Comparison of ENCODE assay signal across 10 cellular contexts in the genomic region with DNA sequence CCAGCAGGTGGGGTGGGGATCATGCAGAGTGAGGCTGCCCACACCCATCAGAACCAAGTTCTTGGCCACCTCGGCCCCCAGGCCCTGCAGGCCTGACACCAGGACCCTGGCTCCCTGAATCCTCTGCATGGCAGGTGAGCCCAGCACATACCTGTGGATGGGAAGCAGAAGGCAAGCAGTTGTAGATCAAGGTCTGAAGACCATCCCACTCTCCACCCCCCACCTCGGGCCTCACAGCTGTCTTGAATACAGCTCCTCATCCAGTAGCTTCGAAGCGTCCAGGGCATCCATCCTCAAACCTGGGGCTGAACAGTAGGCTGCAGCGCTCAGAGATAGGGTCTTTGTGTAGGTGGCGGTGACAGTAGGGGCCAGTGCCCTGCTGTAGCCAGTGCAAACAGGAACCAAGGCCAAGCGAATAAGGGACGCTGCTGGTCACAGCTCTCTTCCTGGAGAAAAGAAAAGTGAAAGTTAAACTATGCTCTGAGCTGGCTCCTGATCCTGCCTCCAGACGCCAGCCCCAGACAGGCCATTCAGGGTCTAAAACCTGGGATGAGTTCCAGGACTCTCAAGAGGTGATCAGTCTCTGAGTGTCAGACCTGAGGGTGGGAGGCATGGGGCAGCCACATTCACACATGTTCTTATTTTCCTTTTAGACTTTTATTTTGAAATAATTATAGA. TPM values are rescaled to one million over a fixed set of nuclear protein-coding genes. Genes with fewer than 3 reads are reported as not detected.
DNase-seq lines count a peak whose midpoint lies in the region; ATAC-seq, FAIRE-seq and TF ChIP-seq lines count a peak whose summit lies in the region.
"Had no signal": no experiment of that assay in that cellular context is flagged by ENCODE, and none has a peak within 500 bp of the region (broad histone marks: within the 10 kb centered on the region; RNA-seq: fewer than 3 reads in every experiment).

A gene with protein sequence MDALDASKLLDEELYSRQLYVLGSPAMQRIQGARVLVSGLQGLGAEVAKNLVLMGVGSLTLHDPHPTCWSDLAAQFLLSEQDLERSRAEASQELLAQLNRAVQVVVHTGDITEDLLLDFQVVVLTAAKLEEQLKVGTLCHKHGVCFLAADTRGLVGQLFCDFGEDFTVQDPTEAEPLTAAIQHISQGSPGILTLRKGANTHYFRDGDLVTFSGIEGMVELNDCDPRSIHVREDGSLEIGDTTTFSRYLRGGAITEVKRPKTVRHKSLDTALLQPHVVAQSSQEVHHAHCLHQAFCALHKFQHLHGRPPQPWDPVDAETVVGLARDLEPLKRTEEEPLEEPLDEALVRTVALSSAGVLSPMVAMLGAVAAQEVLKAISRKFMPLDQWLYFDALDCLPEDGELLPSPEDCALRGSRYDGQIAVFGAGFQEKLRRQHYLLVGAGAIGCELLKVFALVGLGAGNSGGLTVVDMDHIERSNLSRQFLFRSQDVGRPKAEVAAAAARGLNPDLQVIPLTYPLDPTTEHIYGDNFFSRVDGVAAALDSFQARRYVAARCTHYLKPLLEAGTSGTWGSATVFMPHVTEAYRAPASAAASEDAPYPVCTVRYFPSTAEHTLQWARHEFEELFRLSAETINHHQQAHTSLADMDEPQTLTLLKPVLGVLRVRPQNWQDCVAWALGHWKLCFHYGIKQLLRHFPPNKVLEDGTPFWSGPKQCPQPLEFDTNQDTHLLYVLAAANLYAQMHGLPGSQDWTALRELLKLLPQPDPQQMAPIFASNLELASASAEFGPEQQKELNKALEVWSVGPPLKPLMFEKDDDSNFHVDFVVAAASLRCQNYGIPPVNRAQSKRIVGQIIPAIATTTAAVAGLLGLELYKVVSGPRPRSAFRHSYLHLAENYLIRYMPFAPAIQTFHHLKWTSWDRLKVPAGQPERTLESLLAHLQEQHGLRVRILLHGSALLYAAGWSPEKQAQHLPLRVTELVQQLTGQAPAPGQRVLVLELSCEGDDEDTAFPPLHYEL (minus strand): TSS at position 457 of the 678 bp plus-strand sequence. CDS start 166 bp downstream, at position 291.

- H3K23ac ChIP-seq in H1 (ENCODE audit: insufficient read length) = no peak within 1 kb of the TSS

- H3K4me3 ChIP-seq in H1 (ENCODE audit: extremely low read depth in 1 of 4, insufficient read depth in 2 of 4, low read depth in 3 of 4, low read length in 4 of 4) (no peak within 1 kb of the TSS), mucosa of stomach (ENCODE audit: low read length) (peak within 1 kb of the TSS; percentile 73), urinary bladder (ENCODE audit: low read depth, low read length) (peak within 1 kb of the TSS; percentile 57)

- CTCF ChIA-PET in H1 (lab: Charles Lee; ENCODE audit: partially characterized antibody) = interaction anchor here (0.9 to 17.0 kb wide), 6 partner anchors 7 to 112 kb away, joined by 3 to 266 read pairs (median 10); a partner anchor contains a TSS

- H3K4me2 ChIP-seq in H1 (ENCODE audit: insufficient read depth in 1 of 2, low read depth in 2 of 2, low read length in 2 of 2) = no peak within 1 kb of the TSS

- TF ChIP-seq POLR2A in H1 (IDR thresholded peaks at IDR 0.05; ENCODE audit: control extremely low read depth in 1 of 2, low read depth in 2 of 2, low read length in 2 of 2) = no peak

- H4K8ac ChIP-seq in H1 (ENCODE audit: extremely low read depth, insufficient read depth, low read length) = peak within 1 kb of the TSS; percentile 29; the same call in 1 of the 2 replicates

- H3K18ac ChIP-seq in H1 (ENCODE audit: extremely low read depth, low read length) = no peak within 1 kb of the TSS

- no peak within 1 kb of the TSS for H2BK120ac ChIP-seq in H1 (replicated peaks; ENCODE audit: low read depth, low read length)

- no peak for FAIRE-seq in H1 (lab: Jason Lieb, UNC)
- FAIRE-seq: frontal cortex had no signal

- H3K14ac ChIP-seq in H1 (ENCODE audit: insufficient read length) = no peak within 1 kb of the TSS

- no peak within 1 kb of the TSS for H2AK5ac ChIP-seq in H1 (ENCODE audit: low read depth, low read length)

- no peaks in the 10 kb centered on the region for H4K20me1 ChIP-seq in H1 (replicated peaks in 1 of 2; ENCODE audit: control insufficient read depth in 1 of 2, insufficient read depth in 2 of 2, low read length in 2 of 2)

- H3K79me1 ChIP-seq in H1 (ENCODE audit: low read depth, low read length) = no peaks in the 10 kb centered on the region; the same call in 1 of the 2 replicates

- no peaks in the 10 kb centered on the region for H3K23me2 ChIP-seq in H1 (ENCODE audit: low read depth, low read length)

- H3K4me1 ChIP-seq in H1 (replicated peaks in 1 of 4; ENCODE audit: control insufficient read depth in 3 of 4, insufficient read depth in 4 of 4, low read length in 3 of 4) = no peaks in the 10 kb centered on the region
- peaks cover 19% of the 10 kb centered on the region for H3K4me1 ChIP-seq in mucosa of stomach (ENCODE audit: control insufficient read depth, insufficient read depth, low read length)
- H3K4me1 ChIP-seq in urinary bladder (ENCODE audit: insufficient read depth) = no peaks in the 10 kb centered on the region

- no peak for TF ChIP-seq RAD21 in H1 (IDR thresholded peaks at IDR 0.05 in 1 of 2, conservative IDR thresholded peaks at IDR 0.05 in 1 of 2; ENCODE audit: low read depth in 2 of 2, low read length in 2 of 2)

- H2BK15ac ChIP-seq in H1 (ENCODE audit: low read length) = no peak within 1 kb of the TSS

- no peak for TF ChIP-seq EP300 in H1 (IDR thresholded peaks at IDR 0.05; ENCODE audit: borderline replicate concordance in 1 of 2, low read depth in 2 of 2, low read length in 2 of 2)

- H3K56ac ChIP-seq in H1 (replicated peaks; ENCODE audit: insufficient read length, low read depth, low read length) = no peak within 1 kb of the TSS

- H3K9ac ChIP-seq in H1 (replicated peaks in 1 of 4; ENCODE audit: extremely low read depth in 1 of 4, low read depth in 3 of 4, low read length in 3 of 4) (no peak within 1 kb of the TSS), mucosa of stomach (ENCODE audit: low read length) (peak within 1 kb of the TSS; percentile 73)

- no peak within 1 kb of the TSS for H4K91ac ChIP-seq in H1 (replicated peaks; ENCODE audit: insufficient read length, low read length)

- H3K4ac ChIP-seq in H1 (replicated peaks; ENCODE audit: insufficient read length, low read depth, low read length) = no peak within 1 kb of the TSS

- ATAC-seq in HG03439 (IDR thresholded peaks at IDR 0.05; ENCODE audit: unreplicated experiment) = peak; percentile 69
- ATAC-seq in HG03520 (IDR thresholded peaks at IDR 0.05; ENCODE audit: unreplicated experiment) = no peak

- H3K79me2 ChIP-seq in H1 (ENCODE audit: control insufficient read depth in 1 of 2, insufficient read depth in 2 of 2, low read length in 2 of 2) = no peaks in the 10 kb centered on the region

- H2BK20ac ChIP-seq in H1 (ENCODE audit: low read length) = no peak within 1 kb of the TSS

- H2AFZ ChIP-seq in H1 (ENCODE audit: low read length) = 0 out of 2 replicates have a peak within 1 kb of the TSS, but pooled peaks have one; percentile 0

- H3K36me3 ChIP-seq in H1 (ENCODE audit: control insufficient read depth in 2 of 4, insufficient read depth in 4 of 4, low read length in 3 of 4) (no peaks in the 10 kb centered on the region), mucosa of stomach (ENCODE audit: control insufficient read depth, insufficient read depth, low read length) (peaks cover 8% of the 10 kb centered on the region), urinary bladder (ENCODE audit: insufficient read depth) (peaks cover 3% of the 10 kb centered on the region)

- POLR2A ChIA-PET in H1 (lab: Charles Lee; ENCODE audit: partially characterized antibody) = no interaction called here

- H3K27me3 ChIP-seq in H1 (replicated peaks in 1 of 4; ENCODE audit: control insufficient read depth in 3 of 4, extremely low read depth in 1 of 4, insufficient read depth in 3 of 4, low read length in 3 of 4) = peaks cover 0 to 3% (median 0%) of the 10 kb centered on the region in 4 experiments; a peak in 1 of 7 replicates
- H3K27me3 ChIP-seq in mucosa of stomach (ENCODE audit: control insufficient read depth, insufficient read depth, low read length) = no peaks in the 10 kb centered on the region

- H3K27ac ChIP-seq in VCaP = peak within 1 kb of the TSS; percentile 45
- H3K27ac ChIP-seq in H1 (ENCODE audit: low read depth, low read length) = no peak within 1 kb of the TSS
- H3K27ac ChIP-seq in urinary bladder (ENCODE audit: low read depth) = peak within 1 kb of the TSS; percentile 73
- H3K27ac ChIP-seq: C4-2B had no signal

- H4K5ac ChIP-seq in H1 (ENCODE audit: insufficient read length, low read depth, low read length) = no peak within 1 kb of the TSS

- 89% methylated on average over 9 of the region's 9 CpGs; no CpG with 5 or more reads in 1 of the 2 experiments for whole genome bisulfite sequencing in H1 (ENCODE audit: extremely low coverage in 1 of 2, insufficient coverage in 1 of 2, insufficient read length in 1 of 2, insufficient replicate concordance in 2 of 2, low coverage in 1 of 2, low lambda C conversion rate in 2 of 2, missing lambda C conversion rate in 1 of 2), 2 experiments
- WGBS in urinary bladder = 10% methylated on average over 9 of the region's 9 CpGs

- no peak within 1 kb of the TSS for H2BK5ac ChIP-seq in H1 (ENCODE audit: low read depth, low read length)

- no peaks in the 10 kb centered on the region for H3K9me3 ChIP-seq in H1 (ENCODE audit: insufficient read depth in 2 of 2, low read depth in 1 of 2, low read length in 1 of 2)
- no peaks in the 10 kb centered on the region for H3K9me3 ChIP-seq in mucosa of stomach (ENCODE audit: control insufficient read depth, low read length)

- DNase-seq in NCI-H1105 treated with DMSO at 0.1 percent for 48 hours (lab: John Stamatoyannopoulos, UW) = peak; percentile 1
- DNase-seq in NCI-H1105 (lab: John Stamatoyannopoulos, UW) = no peak
- no peak for DNase-seq in H1 (ENCODE audit: low read depth in 1 of 2, low spot score in 2 of 2)

- 0 out of 2 replicates have a peak within 1 kb of the TSS, but pooled peaks have one; percentile 39 for H2BK12ac ChIP-seq in H1 (ENCODE audit: low read depth, low read length)

- TF ChIP-seq CTCF in VCaP (conservative IDR thresholded peaks at IDR 0.05) (no peak), H1 (IDR thresholded peaks at IDR 0.05; ENCODE audit: control extremely low read depth in 1 of 3, insufficient read depth in 1 of 3, low read depth in 1 of 3, low read length in 3 of 3) (no peak)

TF ChIP-seq in H1, 55 proteins besides CTCF, POLR2A, EP300 and RAD21 (continues in another document):
- TF ChIP-seq CTBP2 (IDR thresholded peaks at IDR 0.05; ENCODE audit: borderline replicate concordance, insufficient read depth, insufficient read length, low read length) = no peak

RNA-seq across cellular contexts. Expression of the gene that starts here (rescaled TPM):
- 0.34 and 1.9 TPM in 2 replicates for total RNA-seq in H1 (2021; fragmentation: NEBNext Ultra II Directional; extraction: Animal tissue kit (Norgen Biotek cat#: 25700))
- 0.65 and 1.8 TPM in 2 replicates for polyA plus RNA-seq in H1 (2011; rRNA removed)
- 1.6 TPM for polyA plus RNA-seq in H1 (2011; cell fraction: cytosol; rRNA removed)
- polyA plus RNA-seq in H1 (2011; cell fraction: nucleus; rRNA removed) = 8.9 TPM
- 0.66 to 1.4 TPM (median 0.97 TPM) in 4 replicates for polyA plus RNA-seq in H1 (2012, experiment 1 of 2)
- 0.46 TPM for polyA plus RNA-seq in H1 (2012, experiment 2 of 2)
- polyA plus RNA-seq in H1 (2013, experiment 1 of 2) = 0.26 TPM
- 0.22 TPM for polyA plus RNA-seq in H1 (2013, experiment 2 of 2)
- polyA minus RNA-seq in H1 (2011; rRNA and poly(A)+ RNA removed) = 1.3 TPM in 1 of 2 replicates, not detected in the other
- not detected for polyA minus RNA-seq in H1 (2011; cell fraction: cytosol; rRNA and poly(A)+ RNA removed)
- 2.8 TPM for polyA minus RNA-seq in H1 (2011; cell fraction: nucleus; rRNA and poly(A)+ RNA removed)
- 39.6 TPM for total RNA-seq in urinary bladder
- 37.7 TPM for polyA plus RNA-seq in urinary bladder

Comparison
In these comparisons a context has a peak if more than half of its experiments do, and no peak if none do; other contexts are left out.
1. RNA of the gene that starts here (total RNA-seq): 39.6 TPM in urinary bladder (single experiment); 0.34 to 1.9 TPM in H1; every median in the first group is over 10 times any median in the second.
2. H3K4me3 ChIP-seq: peak in mucosa of stomach (single experiment) and urinary bladder (single experiment); none in H1 (0 of 4).